ENCODE assay signal across 8 cellular contexts in genomic region chr16:57447142-57447962, GRCh38. TPM values are rescaled to one million over a fixed set of nuclear protein-coding genes. Genes with fewer than 3 reads are reported as not detected.
DNase-seq lines count a peak whose midpoint lies in the region; ATAC-seq, FAIRE-seq and TF ChIP-seq lines count a peak whose summit lies in the region.

TSS of gene CIAPIN1 (minus strand) at chr16:57447385. CDS start at chr16:57440928, 6,457 bp downstream.
TSS of gene COQ9 (plus strand) at chr16:57447479. CDS start at chr16:57447506, 27 bp downstream.

- H3F3A ChIP-seq in SU-DHL-6 (ENCODE audit: insufficient read depth) = 0 out of 2 replicates have a peak, but pooled peaks cover 6% of the 10 kb centered on the region

- no peaks in the 10 kb centered on the region for H4K20me1 ChIP-seq in SU-DHL-6 (ENCODE audit: low read depth, low read length)

- peak within 1 kb of the TSS; percentile 97 for H3K4me3 Mint-ChIP-seq in activated naive CD8-positive, alpha-beta T cell treated with anti-CD3 and anti-CD28 coated beads, Interleukin-2, amount 10 ng/mL, durations not matched to agents 7 days and 5 days

- peak within 1 kb of the TSS; percentile 89 for H3K27ac Mint-ChIP-seq in activated naive CD8-positive, alpha-beta T cell treated with anti-CD3 and anti-CD28 coated beads, Interleukin-2, amount 10 ng/mL, durations not matched to agents 7 days and 5 days

- TF ChIP-seq CTCF in GM12865 (IDR thresholded peaks at IDR 0.05; ENCODE audit: insufficient read depth, low read depth, low read length, missing control alignments) (no peak), SU-DHL-6 (IDR thresholded peaks at IDR 0.05; ENCODE audit: insufficient read depth, low read length, poor library complexity, severe bottlenecking) (no peak), pancreas (IDR thresholded peaks at IDR 0.05) (no peak), thyroid gland (IDR thresholded peaks at IDR 0.05) (no peak)

- intact Hi-C loops in Right ventricle myocardium inferior (cut with DNase I) = loop anchor here (2.0 kb wide), 1 partner anchor 71 kb away; no protein-coding TSS in a partner anchor
- intact Hi-C loops in pancreas (cut with DNase I) = no loop called here
- intact Hi-C loops in thyroid gland (cut with DNase I) = no loop called here

- H3K4me3 ChIP-seq in GM12865 (ENCODE audit: low read depth, low read length) = peak within 1 kb of the TSS; percentile 85
- H3K4me3 ChIP-seq in SU-DHL-6 (ENCODE audit: insufficient read depth, low read length, poor library complexity, severe bottlenecking) = peak within 1 kb of the TSS; percentile 92
- peak within 1 kb of the TSS; percentile 76 to 98 (median 88) for H3K4me3 ChIP-seq in pancreas
- H3K4me3 ChIP-seq in thyroid gland (replicated peaks in 1 of 3) = peak within 1 kb of the TSS; percentile 53 to 97 (median 88)

- peaks cover 9% of the 10 kb centered on the region for H3K36me3 Mint-ChIP-seq in activated naive CD8-positive, alpha-beta T cell treated with anti-CD3 and anti-CD28 coated beads, Interleukin-2, amount 10 ng/mL, durations not matched to agents 7 days and 5 days

- peak within 1 kb of the TSS; percentile 95 for H3K4me2 ChIP-seq in SU-DHL-6 (ENCODE audit: low read depth, low read length, poor library complexity, severe bottlenecking)

- peak within 1 kb of the TSS; percentile 82 for H2AFZ ChIP-seq in SU-DHL-6 (ENCODE audit: low read depth, low read length, severe bottlenecking)

- 1% methylated on average over 33 to 70 of the region's 70 CpGs for WGBS in pancreas, 2 donors
- 0% methylated on average over 5 to 21 of the region's 70 CpGs for WGBS in thyroid gland, 2 donors

- no peak for FAIRE-seq in pancreas (lab: Jason Lieb, UNC)

- peaks cover 46% of the 10 kb centered on the region for H3K79me2 ChIP-seq in SU-DHL-6 (ENCODE audit: insufficient read depth, low read length)

- H3K9me3 ChIP-seq in SU-DHL-6 (ENCODE audit: insufficient read depth, low read length) (no peaks in the 10 kb centered on the region), pancreas (no peaks in the 10 kb centered on the region), thyroid gland (no peaks in the 10 kb centered on the region)

- H3K4me1 ChIP-seq in pancreas (peaks cover 0 to 22% (median 11%) of the 10 kb centered on the region in 3 donors), thyroid gland (peaks cover 18 to 20% of the 10 kb centered on the region in 2 donors)

- H3K9me2 ChIP-seq in SU-DHL-6 (replicated peaks; ENCODE audit: insufficient read depth, low read length) = no peaks in the 10 kb centered on the region

- peaks cover 24% of the 10 kb centered on the region for H3K4me1 Mint-ChIP-seq in activated naive CD8-positive, alpha-beta T cell treated with anti-CD3 and anti-CD28 coated beads, Interleukin-2, amount 10 ng/mL, durations not matched to agents 7 days and 5 days

- TF ChIP-seq POLR2A in thyroid gland (IDR thresholded peaks at IDR 0.05) = peak; percentile 31 to 91

- DNase-seq in GM12865 (ENCODE audit: low read depth) (peak; percentile 96), NCI-H128 (lab: John Stamatoyannopoulos, UW; ENCODE audit: unreplicated experiment) (peak; percentile 83), Right ventricle myocardium inferior (ENCODE audit: missing footprints) (peak; percentile 98), pancreas (peak; percentile 94 to 98 (median 96)), thyroid gland (peak; percentile 95 to 97)
- peak; percentile 92 for DNase-seq in activated naive CD8-positive, alpha-beta T cell treated with anti-CD3 and anti-CD28 coated beads, Interleukin-2, amount 10 ng/mL, durations not matched to agents 7 days and 5 days

- ATAC-seq in HG02678 (IDR thresholded peaks at IDR 0.05; ENCODE audit: unreplicated experiment) (peak; percentile 99), Right ventricle myocardium inferior (peak; percentile 99), pancreas (peak; percentile 99 to 100 (median 99))
- ATAC-seq in activated naive CD8-positive, alpha-beta T cell treated with anti-CD3 and anti-CD28 coated beads, Interleukin-2, amount 10 ng/mL, durations not matched to agents 7 days and 5 days (ENCODE audit: low read depth) = peak; percentile 100

- H3K36me3 ChIP-seq in SU-DHL-6 (ENCODE audit: low read length) = no peaks in the 10 kb centered on the region
- peaks cover 0 to 4% (median 4%) of the 10 kb centered on the region in 3 donors for H3K36me3 ChIP-seq in pancreas
- H3K36me3 ChIP-seq in thyroid gland = peaks cover 0 to 6% of the 10 kb centered on the region in 2 donors

- H3K27ac ChIP-seq in SU-DHL-6 (ENCODE audit: low read depth, low read length) (peak within 1 kb of the TSS; percentile 50), pancreas (peak within 1 kb of the TSS; percentile 61 to 86 (median 76)), thyroid gland (peak within 1 kb of the TSS; percentile 65 to 92 (median 73))

- POLR2A ChIA-PET in activated naive CD8-positive, alpha-beta T cell treated with anti-CD3 and anti-CD28 coated beads, Interleukin-2, amount 10 ng/mL, durations not matched to agents 7 days and 5 days (lab: Charles Lee) = interaction anchor here (0.5 to 2.6 kb wide), 26 partner anchors 9 to 288 kb away, joined by 3 to 34 read pairs (median 4); partner anchors contain the start of genes ADGRG5, CCDC102A, KATNB1 and POLR2C

- H3K9me3 Mint-ChIP-seq in activated naive CD8-positive, alpha-beta T cell treated with anti-CD3 and anti-CD28 coated beads, Interleukin-2, amount 10 ng/mL, durations not matched to agents 7 days and 5 days = no peaks in the 10 kb centered on the region

- peak within 1 kb of the TSS; percentile 98 for H3K9ac ChIP-seq in SU-DHL-6 (ENCODE audit: low read length)

- no peaks in the 10 kb centered on the region for H3K27me3 Mint-ChIP-seq in activated naive CD8-positive, alpha-beta T cell treated with anti-CD3 and anti-CD28 coated beads, Interleukin-2, amount 10 ng/mL, durations not matched to agents 7 days and 5 days

- H3K27me3 ChIP-seq in SU-DHL-6 (ENCODE audit: low read length) = no peaks in the 10 kb centered on the region
- H3K27me3 ChIP-seq in pancreas = no peaks in the 10 kb centered on the region
- H3K27me3 ChIP-seq in thyroid gland = no peaks in the 10 kb centered on the region

RNA-seq across cellular contexts. Expression of gene CIAPIN1, which starts in this region (rescaled TPM):
- total RNA-seq in activated naive CD8-positive, alpha-beta T cell treated with anti-CD3 and anti-CD28 coated beads, Interleukin-2, amount 10 ng/mL, durations not matched to agents 7 days and 5 days = 10 to 100 TPM; 36.7 to 37.7 TPM
- 43.7 TPM for total RNA-seq in Right ventricle myocardium inferior
- 10 to 100 TPM; 14.5 to 20.9 (median 17.2) TPM for total RNA-seq in pancreas
- 10 to 100 TPM; 11.6 to 23.8 TPM for polyA plus RNA-seq in pancreas
- total RNA-seq in thyroid gland = 10 to 100 TPM; 29.2 to 41.2 (median 35.5) TPM

RNA-seq across cellular contexts. Expression of gene COQ9, which starts in this region (rescaled TPM):
- total RNA-seq in activated naive CD8-positive, alpha-beta T cell treated with anti-CD3 and anti-CD28 coated beads, Interleukin-2, amount 10 ng/mL, durations not matched to agents 7 days and 5 days = 10 to 100 TPM; 37.1 to 40.3 TPM
- 215 TPM for total RNA-seq in Right ventricle myocardium inferior
- total RNA-seq in pancreas = 10 to 100 TPM; 17.7 to 31.2 (median 23.4) TPM
- 10 to 100 TPM; 48.5 to 51.1 TPM for polyA plus RNA-seq in pancreas
- total RNA-seq in thyroid gland = 100 to 1,000 TPM in 1 of 4 donors, 10 to 100 TPM in 3; 41.8 to 112 (median 76.1) TPM

Comparison
In these comparisons a context has a peak if more than half of its experiments do, and no peak if none do; other contexts are left out.
1. Peak in every context shown above with its lines: DNase-seq, ATAC-seq, H3K4me3 ChIP-seq and H3K27ac ChIP-seq.